In genomic region chr5:103258368-103258956, GRCh38 we compare ENCODE assay signal across 8 cellular contexts. TPM values are rescaled to one million over a fixed set of nuclear protein-coding genes. Genes with fewer than 3 reads are reported as not detected.
DNase-seq lines count a peak whose midpoint lies in the region; ATAC-seq, FAIRE-seq and TF ChIP-seq lines count a peak whose summit lies in the region.

Gene MACIR (plus strand): TSS chr5:103258763. CDS start chr5:103275920, 17,157 bp downstream.

- H3K36me3 Mint-ChIP-seq in chondrocyte (ENCODE audit: low read depth) = no peaks in the 10 kb centered on the region

- no peaks in the 10 kb centered on the region for H3K9me3 Mint-ChIP-seq in chondrocyte (ENCODE audit: low read depth)

- peak; percentile 82 for ATAC-seq in HG03432 (IDR thresholded peaks at IDR 0.05; ENCODE audit: unreplicated experiment)

- H3K4me3 ChIP-seq in keratinocyte (ENCODE audit: control insufficient read depth in 2 of 3, extremely low read depth in 1 of 3, insufficient read depth in 2 of 3, low read depth in 1 of 3, low read length in 3 of 3) = peak within 1 kb of the TSS; percentile 79 to 94 (median 93)

- H3K27ac Mint-ChIP-seq in chondrocyte (ENCODE audit: unreplicated experiment) = peak within 1 kb of the TSS; percentile 89

- H3K9me3 ChIP-seq in keratinocyte (ENCODE audit: control insufficient read depth, low read depth, low read length) = no peaks in the 10 kb centered on the region

- H4K20me1 ChIP-seq in keratinocyte (ENCODE audit: control insufficient read depth, extremely low read depth, insufficient read depth, low read length) = no peaks in the 10 kb centered on the region

- peaks cover 4% of the 10 kb centered on the region for H3K4me1 ChIP-seq in keratinocyte (ENCODE audit: control insufficient read depth, extremely low read depth, insufficient read depth, low read length)

- peak within 1 kb of the TSS; percentile 90 for H3K4me2 ChIP-seq in keratinocyte (ENCODE audit: control insufficient read depth, extremely low read depth, insufficient read depth, low read depth, low read length)

- H3K27ac ChIP-seq in keratinocyte (ENCODE audit: control insufficient read depth, insufficient read depth, low read length) = peak within 1 kb of the TSS; percentile 77

- H3K9ac ChIP-seq in keratinocyte (ENCODE audit: control insufficient read depth, extremely low read depth, insufficient read depth, low read length) = peak within 1 kb of the TSS; percentile 84

- H3K27me3 ChIP-seq in keratinocyte (ENCODE audit: control insufficient read depth, extremely low read depth, insufficient read depth, low read length) = no peaks in the 10 kb centered on the region

- TF ChIP-seq POLR2A in GM19193 (IDR thresholded peaks at IDR 0.05; ENCODE audit: extremely low read depth, insufficient read depth, insufficient read length) = peak; percentile 78

- peak within 1 kb of the TSS; percentile 91 for H2AFZ ChIP-seq in keratinocyte (ENCODE audit: control insufficient read depth, low read length)

- dilution Hi-C loops in keratinocyte (cut with MboI; ENCODE audit: extremely low pct_ligation_motif_present, low sequenced_read_pairs) = no loop called here

- DNase-seq in Ammon's horn (ENCODE audit: low spot score) (peak; percentile 98), NCI-H510A (lab: John Stamatoyannopoulos, UW) (peak; percentile 93), chondrocyte (ENCODE audit: low spot score) (peak; percentile 98), keratinocyte (ENCODE audit: low read depth, low spot score) (peak; percentile 54)
- DNase-seq in activated CD4-positive, alpha-beta T cell treated with anti-CD3 and anti-CD28 coated beads for 24 hours (ENCODE audit: low read depth in 2 of 2) = peak; percentile 83 to 87
- peak; percentile 74 to 90 (median 84) for DNase-seq in stimulated activated CD4-positive, alpha-beta T cell treated with anti-CD3 and anti-CD28 coated beads, Interleukin-12 subunit alpha, Interleukin-12 subunit beta, amount 100 ng/mL, for 48 hours (ENCODE audit: low read depth in 2 of 3, low spot score in 1 of 3)

- TF ChIP-seq CTCF in chondrocyte (IDR thresholded peaks at IDR 0.05) (peak; percentile 37), keratinocyte (optimal IDR thresholded peaks at IDR 0.05 in 1 of 3, IDR thresholded peaks at IDR 0.05 in 1 of 3, conservative IDR thresholded peaks at IDR 0.05 in 1 of 3; ENCODE audit: extremely low read depth in 1 of 3, insufficient read depth in 2 of 3, low read length in 3 of 3) (no peak)

- H3K27me3 Mint-ChIP-seq in chondrocyte (ENCODE audit: low read depth) = no peaks in the 10 kb centered on the region

- peaks cover 45% of the 10 kb centered on the region for H3K4me1 Mint-ChIP-seq in chondrocyte (ENCODE audit: low read depth)

- FAIRE-seq in keratinocyte (lab: Jason Lieb, UNC) = no peak

- no peaks in the 10 kb centered on the region for H3K36me3 ChIP-seq in keratinocyte (ENCODE audit: control insufficient read depth in 2 of 2, extremely low read depth in 1 of 2, insufficient read depth in 2 of 2, low read length in 2 of 2)

- H3K4me3 Mint-ChIP-seq in chondrocyte (ENCODE audit: unreplicated experiment) = peak within 1 kb of the TSS; percentile 89

- no peaks in the 10 kb centered on the region for H3K9me1 ChIP-seq in keratinocyte (ENCODE audit: control insufficient read depth, extremely low read depth, insufficient read depth, low read length)

- H3K79me2 ChIP-seq in keratinocyte (ENCODE audit: control insufficient read depth, insufficient read depth, low read length) = peaks cover 39% of the 10 kb centered on the region

RNA-seq across cellular contexts. Expression of gene MACIR, which starts in this region (rescaled TPM):
- total RNA-seq in chondrocyte = 10.2 to 16.9 TPM (median 16.0 TPM) in 3 replicates
- 7.4 to 9.5 TPM (median 9.2 TPM) in 3 replicates for polyA plus RNA-seq in keratinocyte
- polyA plus RNA-seq in keratinocyte (2011; ENCODE audit: low read depth) = 1.9 TPM
- polyA plus RNA-seq in keratinocyte (2011; cell fraction: cytosol; rRNA removed) = 5.5 and 8.2 TPM in 2 replicates
- 7.8 and 8.3 TPM in 2 replicates for polyA plus RNA-seq in keratinocyte (2011; cell fraction: nucleus; rRNA removed)
- 6.0 and 7.8 TPM in 2 replicates for polyA plus RNA-seq in keratinocyte (2012; ENCODE audit: low replicate concordance)
- 7.8 to 10.4 TPM (median 8.3 TPM) in 3 replicates for polyA minus RNA-seq in keratinocyte
- 6.9 TPM for polyA minus RNA-seq in keratinocyte (2011; cell fraction: cytosol; rRNA and poly(A)+ RNA removed)
- 3.2 and 7.7 TPM in 2 replicates for polyA minus RNA-seq in keratinocyte (2011; cell fraction: nucleus; rRNA and poly(A)+ RNA removed)

Comparison
In these comparisons a context has a peak if more than half of its experiments do, and no peak if none do; other contexts are left out.
1. Peak in every context shown above with its lines: DNase-seq, ATAC-seq, H3K4me3 ChIP-seq and H3K27ac ChIP-seq.